ENCODE assay signal across 16 cellular contexts in the genomic region with DNA sequence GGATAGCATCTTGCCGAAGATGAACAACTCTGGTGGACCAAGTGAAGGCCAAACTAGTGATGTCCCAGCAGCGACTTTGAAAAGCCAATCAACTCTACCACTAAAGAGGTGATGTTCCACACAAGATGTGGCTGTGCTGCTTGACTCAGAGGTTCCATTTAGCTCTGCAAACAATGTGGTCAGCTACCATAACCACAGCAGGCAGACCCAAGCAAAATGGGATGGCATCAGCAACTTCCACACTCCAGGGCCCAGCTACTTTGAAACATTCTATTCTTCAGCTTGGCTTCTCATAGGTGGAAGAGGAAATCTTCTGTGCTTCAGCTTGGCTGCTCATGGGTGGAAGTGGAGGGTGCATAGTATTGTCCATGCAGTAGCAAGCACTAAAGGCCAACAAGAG.
A peak's percentile ranks its signal among the peaks of the same experiment; 100 is the strongest.
DNase-seq lines count a peak whose midpoint lies in the region; TF ChIP-seq lines count a peak whose summit lies in the region.
"Had no signal": no experiment of that assay in that cellular context is flagged by ENCODE, and none has a peak within 500 bp of the region (broad histone marks: within the 10 kb centered on the region; RNA-seq: fewer than 3 reads in every experiment).

No MANE protein-coding gene starts in this region.

- no peak overlapping the region for H2BK5ac ChIP-seq in trophoblast cell (ENCODE audit: low read depth, low read length, poor library complexity)

- H3K4ac ChIP-seq in trophoblast cell (ENCODE audit: low read depth, low read length) = no peak overlapping the region

- H3K36me3 ChIP-seq in mammary epithelial cell (ENCODE audit: insufficient read depth, low read length) = no peaks in the 10 kb centered on the region
- H3K36me3 ChIP-seq in MM.1S (replicated peaks; ENCODE audit: insufficient read depth, low read length) = no peaks in the 10 kb centered on the region
- no peaks in the 10 kb centered on the region for H3K36me3 ChIP-seq in trophoblast cell (ENCODE audit: control insufficient read depth in 1 of 2, insufficient read depth in 2 of 2, low read length in 2 of 2)
- H3K36me3 ChIP-seq in HAP-1 (replicated peaks) = no peaks in the 10 kb centered on the region

- POLR2A ChIA-PET in MCF 10A (lab: Yijun Ruan, JAX) = no interaction called here

- H3K4me2 ChIP-seq in mammary epithelial cell (ENCODE audit: insufficient read depth, low read depth, low read length) = no peak overlapping the region
- no peak overlapping the region for H3K4me2 ChIP-seq in MM.1S (ENCODE audit: low read depth, low read length)
- no peak overlapping the region for H3K4me2 ChIP-seq in trophoblast cell (ENCODE audit: low read length)

- in situ Hi-C loops in mammary epithelial cell (cut with MboI; ENCODE audit: low sequenced_read_pairs in 2 of 2) = no loop called here
- in situ Hi-C loops in HAP-1 (cut with MboI; ENCODE audit: low sequenced_read_pairs) = no loop called here

- H4K20me1 ChIP-seq in mammary epithelial cell (ENCODE audit: insufficient read depth, low read length) = no peaks in the 10 kb centered on the region
- no peaks in the 10 kb centered on the region for H4K20me1 ChIP-seq in MM.1S (ENCODE audit: insufficient read depth, low read length)

- H3K27me3 ChIP-seq in mammary epithelial cell (ENCODE audit: insufficient read depth, low read length) (no peaks in the 10 kb centered on the region), MM.1S (replicated peaks; ENCODE audit: insufficient read depth, low read length) (no peaks in the 10 kb centered on the region), trophoblast cell (ENCODE audit: insufficient read depth, low read length) (no peaks in the 10 kb centered on the region), HAP-1 (ENCODE audit: low read depth) (no peaks in the 10 kb centered on the region)

- no peak overlapping the region for H4K12ac ChIP-seq in trophoblast cell (ENCODE audit: low read depth, low read length)

- H4K91ac ChIP-seq in trophoblast cell (ENCODE audit: low read depth, low read length) = no peak overlapping the region

- TF ChIP-seq CTCF in MCF 10A (IDR thresholded peaks at IDR 0.05; ENCODE audit: unreplicated experiment) (no peak), mammary epithelial cell (conservative IDR thresholded peaks at IDR 0.05 in 1 of 2, IDR thresholded peaks at IDR 0.05 in 1 of 2; ENCODE audit: extremely low read depth in 1 of 2, insufficient read depth in 1 of 2, low read depth in 1 of 2, low read length in 2 of 2) (no peak), MM.1S (IDR thresholded peaks at IDR 0.05; ENCODE audit: low read length) (no peak)

- DNase-seq in MCF 10A (ENCODE audit: unreplicated experiment) (no peak), mammary epithelial cell (no peak), MM.1S (peak; percentile 28), SW480 (ENCODE audit: low spot score) (peak; percentile 28), trophoblast cell (no peak), DMS79 treated with DMSO at 0.1 percent for 48 hours (lab: John Stamatoyannopoulos, UW) (no peak), HAP-1 (ENCODE audit: low spot score in 2 of 2) (no peak)
- no peak for DNase-seq in stimulated activated CD4-positive, alpha-beta T cell treated with anti-CD3 and anti-CD28 coated beads, Interleukin-4, amount 100 ng/mL, for 4 hours
- DNase-seq: Calu3; CD4-positive, CD25-positive, alpha-beta regulatory T cell; DMS 273 treated with DMSO at 0.1 percent for 48 hours; EL; GOT3; HCEC 1CT; HFFc6 had no signal

- H2AK5ac ChIP-seq in trophoblast cell (ENCODE audit: low read length) = no peak overlapping the region

- H3K9me3 ChIP-seq in mammary epithelial cell (replicated peaks; ENCODE audit: insufficient read depth, low read length) (no peaks in the 10 kb centered on the region), MM.1S (replicated peaks; ENCODE audit: insufficient read depth, low read length) (no peaks in the 10 kb centered on the region), trophoblast cell (ENCODE audit: insufficient read depth, low read depth, low read length) (no peaks in the 10 kb centered on the region), HAP-1 (no peaks in the 10 kb centered on the region; the same call in 1 of the 2 replicates)

- H3K9me2 ChIP-seq in MM.1S (replicated peaks; ENCODE audit: insufficient read depth, low read length) = no peaks in the 10 kb centered on the region

- no peak overlapping the region for H3K9ac ChIP-seq in mammary epithelial cell (ENCODE audit: insufficient read depth, low read length)
- no peak overlapping the region for H3K9ac ChIP-seq in MM.1S (ENCODE audit: low read length)
- peak overlapping the region; percentile 16 for H3K9ac ChIP-seq in trophoblast cell (ENCODE audit: low read length)

- H3K4me3 ChIP-seq in mammary epithelial cell (replicated peaks in 1 of 3; ENCODE audit: insufficient read depth in 1 of 3, low read depth in 2 of 3, low read length in 3 of 3) (no peak overlapping the region), MM.1S (ENCODE audit: low read length) (no peak overlapping the region), trophoblast cell (ENCODE audit: low read depth, low read length) (no peak overlapping the region), HAP-1 (no peak overlapping the region)

- dilution Hi-C loops in mammary epithelial cell (cut with HindIII; ENCODE audit: low sequenced_read_pairs) = no loop called here

- H3K4me1 ChIP-seq in mammary epithelial cell (ENCODE audit: insufficient read depth, low read length) = peaks cover 10% of the 10 kb centered on the region
- 0 out of 2 replicates have a peak, but pooled peaks cover 5% of the 10 kb centered on the region for H3K4me1 ChIP-seq in MM.1S (ENCODE audit: low read length)
- no peaks in the 10 kb centered on the region for H3K4me1 ChIP-seq in trophoblast cell (ENCODE audit: control insufficient read depth in 1 of 2, insufficient read depth in 2 of 2, low read length in 2 of 2)
- H3K4me1 ChIP-seq in HAP-1 = no peaks in the 10 kb centered on the region

- H3K79me1 ChIP-seq in trophoblast cell (ENCODE audit: low read length) = no peaks in the 10 kb centered on the region

- CTCF ChIA-PET in MCF 10A (lab: Yijun Ruan, JAX) = no interaction called here
- CTCF ChIA-PET in mammary epithelial cell (lab: Charles Lee; ENCODE audit: low non-redundant PET) = no interaction called here

- H3K36me3 Mint-ChIP-seq in MCF 10A (ENCODE audit: insufficient read depth, unreplicated experiment) = peaks cover under 1% of the 10 kb centered on the region
- H3K36me3 Mint-ChIP-seq: CD4-positive, CD25-positive, alpha-beta regulatory T cell had no signal

- H3K4me1 Mint-ChIP-seq in MCF 10A (ENCODE audit: insufficient read depth, unreplicated experiment) = peaks cover 20% of the 10 kb centered on the region
- H3K4me1 Mint-ChIP-seq: CD4-positive, CD25-positive, alpha-beta regulatory T cell had no signal

- no peak overlapping the region for H3K27ac ChIP-seq in mammary epithelial cell (ENCODE audit: insufficient read depth, low read depth, low read length)
- H3K27ac ChIP-seq in MM.1S (ENCODE audit: low read length) = no peak overlapping the region
- H3K27ac ChIP-seq in trophoblast cell (ENCODE audit: low read depth, low read length) = no peak overlapping the region
- H3K27ac ChIP-seq: 22Rv1 had no signal

- no peaks in the 10 kb centered on the region for H3K27me3 Mint-ChIP-seq in MCF 10A (ENCODE audit: insufficient read depth, unreplicated experiment)

- H2BK12ac ChIP-seq in trophoblast cell (ENCODE audit: low read length) = no peak overlapping the region

- no peaks in the 10 kb centered on the region for H3F3A ChIP-seq in MM.1S (ENCODE audit: insufficient read depth, low read length)

- no peak overlapping the region for H3K18ac ChIP-seq in trophoblast cell (ENCODE audit: low read length)

- intact Hi-C loops in MCF 10A (cut with micrococcal nuclease) (no loop called here), mammary epithelial cell (cut with micrococcal nuclease) (no loop called here)

- H2BK120ac ChIP-seq in trophoblast cell (ENCODE audit: insufficient read depth, low read length, poor library complexity) = no peak overlapping the region

- H3K79me2 ChIP-seq in mammary epithelial cell (ENCODE audit: insufficient read depth, low read length) (no peaks in the 10 kb centered on the region), MM.1S (ENCODE audit: low read length) (no peaks in the 10 kb centered on the region), trophoblast cell (ENCODE audit: control insufficient read depth, insufficient read depth, low read length, poor library complexity) (no peaks in the 10 kb centered on the region)

- WGBS in mammary epithelial cell (ENCODE audit: low coverage, missing lambda C conversion rate) = 75% methylated on average over 2 of the region's 2 CpGs
- WGBS in trophoblast cell (ENCODE audit: extremely low coverage, insufficient coverage, insufficient read length) = no CpG with 5 or more reads among the region's 2 CpGs

- no peak overlapping the region for H3K4me3 Mint-ChIP-seq in MCF 10A (ENCODE audit: unreplicated experiment)
- H3K4me3 Mint-ChIP-seq: CD4-positive, CD25-positive, alpha-beta regulatory T cell; HFFc6 had no signal

- H3K9me3 Mint-ChIP-seq in MCF 10A (ENCODE audit: unreplicated experiment) = no peaks in the 10 kb centered on the region

- H3K14ac ChIP-seq in trophoblast cell (ENCODE audit: low read length) = no peak overlapping the region

- no peak overlapping the region for H2AFZ ChIP-seq in mammary epithelial cell (ENCODE audit: low read depth, low read length)
- no peak overlapping the region for H2AFZ ChIP-seq in MM.1S (ENCODE audit: low read length)
- H2AFZ ChIP-seq in trophoblast cell (ENCODE audit: insufficient read depth, low read length, poor library complexity) = no peak overlapping the region

- no TSS peak for BruUV-seq in MCF 10A (replicated peaks; lab: Mats Ljungman, UMichigan)
- BruUV-seq in mammary epithelial cell (replicated peaks; lab: Mats Ljungman, UMichigan) = no TSS peak

- H3K23ac ChIP-seq in trophoblast cell (ENCODE audit: low read length) = no peak overlapping the region

- H4K8ac ChIP-seq in trophoblast cell (ENCODE audit: low read depth, low read length) = no peak overlapping the region

- H3K27ac Mint-ChIP-seq in MCF 10A (ENCODE audit: low read depth, unreplicated experiment) = peak overlapping the region; percentile 58
- H3K27ac Mint-ChIP-seq: HFFc6 had no signal

Comparison
In these comparisons a context has a peak if more than half of its experiments do, and no peak if none do; other contexts are left out.
1. DNase-seq: peak in MM.1S (single experiment) and SW480 (single experiment); none in MCF 10A (single experiment), mammary epithelial cell (single experiment), trophoblast cell (0 of 2), stimulated activated CD4-positive, alpha-beta T cell treated with anti-CD3 and anti-CD28 coated beads, Interleukin-4, amount 100 ng/mL, for 4 hours (0 of 2), DMS79 treated with DMSO at 0.1 percent for 48 hours (single experiment) and HAP-1 (0 of 2).